In genomic region chr18:9637036-9637767, GRCh38 we compare ENCODE assay signal across 32 cellular contexts. TPM values are rescaled to one million over a fixed set of nuclear protein-coding genes. Genes with fewer than 3 reads are reported as not detected.
DNase-seq lines count a peak whose midpoint lies in the region; ATAC-seq, FAIRE-seq and TF ChIP-seq lines count a peak whose summit lies in the region.
"Had no signal": no experiment of that assay in that cellular context is flagged by ENCODE, and none has a peak within 500 bp of the region (broad histone marks: within the 10 kb centered on the region; RNA-seq: fewer than 3 reads in every experiment).

No MANE protein-coding gene starts in this region.

- H3K27me3 ChIP-seq in PC-3 (ENCODE audit: low read length) (no peaks in the 10 kb centered on the region), bronchial epithelial cell (ENCODE audit: control insufficient read depth, insufficient read depth, low read length) (no peaks in the 10 kb centered on the region), foreskin keratinocyte (no peaks in the 10 kb centered on the region), HAP-1 (ENCODE audit: low read depth) (no peaks in the 10 kb centered on the region)
- H3K27me3 ChIP-seq: suprapubic skin, upper lobe of right lung had no signal

- in situ Hi-C loops in HAP-1 (cut with MboI; ENCODE audit: low sequenced_read_pairs) = no loop called here

- ATAC-seq in PC-3 (peak; percentile 68), foreskin keratinocyte (no peak), HG02610 (IDR thresholded peaks at IDR 0.05; ENCODE audit: unreplicated experiment) (no peak)
- ATAC-seq: esophagus mucosa, GM23338, left colon, upper lobe of right lung had no signal

- no peaks in the 10 kb centered on the region for H3K79me2 ChIP-seq in PC-3 (ENCODE audit: low read length)

- H3K9ac ChIP-seq in PC-3 (ENCODE audit: low read length) = peak overlapping the region; percentile 67

- no peaks in the 10 kb centered on the region for H3K9me3 ChIP-seq in PC-3 (ENCODE audit: low read length)
- H3K9me3 ChIP-seq in HAP-1 = no peaks in the 10 kb centered on the region
- H3K9me3 ChIP-seq: suprapubic skin, upper lobe of right lung had no signal

- H3K27ac ChIP-seq in PC-3 (ENCODE audit: low read length) = peak overlapping the region; percentile 94
- H3K27ac ChIP-seq in foreskin keratinocyte = peak overlapping the region; percentile 2
- H3K27ac ChIP-seq: C4-2B, suprapubic skin, upper lobe of right lung had no signal

- no peak for TF ChIP-seq CTCF in PC-3 (conservative IDR thresholded peaks at IDR 0.05; ENCODE audit: low read depth, low read length)
- TF ChIP-seq CTCF in bronchial epithelial cell (IDR thresholded peaks at IDR 0.05; ENCODE audit: insufficient read depth, low read length, severe bottlenecking) = no peak
- TF ChIP-seq CTCF in foreskin keratinocyte (conservative IDR thresholded peaks at IDR 0.05) = no peak

- POLR2A ChIA-PET in PC-3 (lab: Charles Lee; ENCODE audit: unreplicated experiment) = no interaction called here

- H2AFZ ChIP-seq in PC-3 (ENCODE audit: low read length) = peak overlapping the region; percentile 62

- no TSS peak for BruUV-seq in PC-3 (replicated peaks; lab: Mats Ljungman, UMichigan)

- no peaks in the 10 kb centered on the region for H3K36me3 ChIP-seq in PC-3 (ENCODE audit: low read depth, low read length)
- no peaks in the 10 kb centered on the region for H3K36me3 ChIP-seq in bronchial epithelial cell (ENCODE audit: control insufficient read depth, insufficient read depth, low read length)
- H3K36me3 ChIP-seq in HAP-1 (replicated peaks) = no peaks in the 10 kb centered on the region
- H3K36me3 ChIP-seq: suprapubic skin, upper lobe of right lung had no signal

- DNase-seq in EH (ENCODE audit: low read depth) (peak; percentile 20), PC-3 (peak; percentile 79), bronchial epithelial cell (ENCODE audit: low read depth) (peak; percentile 56), foreskin keratinocyte (no peak), SHP77 treated with DMSO at 0.1 percent for 48 hours (lab: John Stamatoyannopoulos, UW) (no peak), HAP-1 (ENCODE audit: low spot score in 2 of 2) (no peak)
- no peak for DNase-seq in activated CD4-positive, alpha-beta T cell treated with anti-CD3 and anti-CD28 coated beads for 1 hour
- DNase-seq: 8988T; activated CD4-positive, alpha-beta T cell treated with anti-CD3 and anti-CD28 coated beads, Interleukin-2, amount 10 ng/mL, durations not matched to agents 7 days and 5 days; activated effector memory CD4-positive, alpha-beta T cell treated with anti-CD3 and anti-CD28 coated beads, Interleukin-2, amount 50 U/mL, for 16 hours; activated T-cell treated with anti-CD3 and anti-CD28 coated beads, Interleukin-2, amount 50 U/mL, for 1 hour; aorta; DMS79 treated with DMSO at 0.1 percent for 48 hours; hypothalamus; Kasumi-1; left colon; mesendoderm; MV-4-11; NCI-H1436; NCI-H2107; NCI-H446 treated with DMSO at 0.1 percent for 48 hours; NCI-H82; stimulated activated naive CD4-positive, alpha-beta T cell treated with Interleukin-2 at 50 U/mL for 16 hours; T-helper 9 cell; upper lobe of right lung had no signal

- H3K9me2 ChIP-seq in PC-3 (replicated peaks; ENCODE audit: low read length) = no peaks in the 10 kb centered on the region

- FAIRE-seq in bronchial epithelial cell (lab: Jason Lieb, UNC) = no peak
- FAIRE-seq: RCC 7860 had no signal

- peak overlapping the region; percentile 13 for H3K4me2 ChIP-seq in PC-3 (ENCODE audit: low read length)
- H3K4me2 ChIP-seq: GM23338 had no signal

- intact Hi-C loops in PC-3 (cut with micrococcal nuclease) = no loop called here

- CTCF ChIA-PET in PC-3 (lab: Charles Lee) = no interaction called here

- H3K4me3 ChIP-seq in PC-3 (ENCODE audit: low read length) (no peak overlapping the region), bronchial epithelial cell (ENCODE audit: low read depth, low read length) (no peak overlapping the region), HAP-1 (no peak overlapping the region)
- H3K4me3 ChIP-seq: GM23338, skin epidermis, suprapubic skin, upper lobe of right lung had no signal

- no peaks in the 10 kb centered on the region for H4K20me1 ChIP-seq in PC-3 (ENCODE audit: low read length)

- peaks cover 34% of the 10 kb centered on the region for H3K4me1 ChIP-seq in PC-3 (ENCODE audit: insufficient read depth, low read length)
- H3K4me1 ChIP-seq in foreskin keratinocyte = peaks cover 14% of the 10 kb centered on the region
- peaks cover 3% of the 10 kb centered on the region for H3K4me1 ChIP-seq in HAP-1
- H3K4me1 ChIP-seq: suprapubic skin, upper lobe of right lung had no signal

- no peaks in the 10 kb centered on the region for H3F3A ChIP-seq in PC-3 (ENCODE audit: low read length, unreplicated experiment)

RNA-seq across cellular contexts. Expression of gene PPP4R1, which starts 22.8 kb away (rescaled TPM):
- total RNA-seq in PC-3 (2014; rRNA removed) (154 and 185 TPM in 2 replicates), bronchial epithelial cell (187 and 199 TPM in 2 replicates), foreskin keratinocyte (142 and 147 TPM in 2 replicates)
- 53.3 and 58.5 TPM in 2 replicates for polyA plus RNA-seq in foreskin keratinocyte

Comparison
In these comparisons a context has a peak if more than half of its experiments do, and no peak if none do; other contexts are left out.
1. DNase-seq: peak in EH (single experiment), PC-3 (single experiment) and bronchial epithelial cell (single experiment); none in foreskin keratinocyte (0 of 2), SHP77 treated with DMSO at 0.1 percent for 48 hours (single experiment), HAP-1 (0 of 2) and activated CD4-positive, alpha-beta T cell treated with anti-CD3 and anti-CD28 coated beads for 1 hour (single experiment).